Comparison of ENCODE assay signal across 19 cellular contexts in genomic region chr5:121027636-121028035, GRCh38.
A peak's percentile ranks its signal among the peaks of the same experiment; 100 is the strongest.
DNase-seq lines count a peak whose midpoint lies in the region; ATAC-seq and TF ChIP-seq lines count a peak whose summit lies in the region.
"Had no signal": no experiment of that assay in that cellular context is flagged by ENCODE, and none has a peak within 500 bp of the region (broad histone marks: within the 10 kb centered on the region; RNA-seq: fewer than 3 reads in every experiment).

No MANE protein-coding gene starts in this region.

- DNase-seq in DND-41 (no peak), NCI-H69 (lab: John Stamatoyannopoulos, UW) (no peak), GM03348 (ENCODE audit: low spot score) (no peak), NCI-H526 treated with DMSO at 0.1 percent for 48 hours (lab: John Stamatoyannopoulos, UW) (no peak)
- DNase-seq: CD4-positive, alpha-beta memory T cell; DMS79; H7; Karpas-422; MM.1S; NCI-H1105; NCI-H1694; NCI-H524 treated with DMSO at 0.1 percent for 48 hours; Right ventricle myocardium superior had no signal

- H3K27me3 ChIP-seq in DND-41 (ENCODE audit: insufficient read depth, low read length, poor library complexity) = no peaks in the 10 kb centered on the region

- peaks cover 4% of the 10 kb centered on the region; the same call in 1 of the 2 replicates for H3K36me3 ChIP-seq in DND-41 (ENCODE audit: insufficient read depth, low read length)

- H3K9ac ChIP-seq in DND-41 (ENCODE audit: low read depth, low read length) = peak overlapping the region; percentile 80

- H3K4me2 ChIP-seq in DND-41 (ENCODE audit: insufficient read depth, low read length) = peak overlapping the region; percentile 43

- no peak overlapping the region for H3K4me3 ChIP-seq in DND-41 (ENCODE audit: low read depth in 1 of 2, low read length in 2 of 2)
- H3K4me3 ChIP-seq: SK-N-MC had no signal

- peak overlapping the region; percentile 65; the same call in 1 of the 2 replicates for H2AFZ ChIP-seq in DND-41 (ENCODE audit: low read depth, low read length)

- H3K4me1 ChIP-seq in DND-41 (ENCODE audit: insufficient read depth, low read length) = no peaks in the 10 kb centered on the region; the same call in 1 of the 2 replicates

- H3K9me3 ChIP-seq in DND-41 (ENCODE audit: insufficient read depth, low read length, severe bottlenecking) = no peaks in the 10 kb centered on the region

- no peak for TF ChIP-seq CTCF in DND-41 (IDR thresholded peaks at IDR 0.05; ENCODE audit: borderline replicate concordance, extremely low read depth, low read length, poor library complexity, severe bottlenecking)

- peak overlapping the region; percentile 98 for H3K27ac ChIP-seq in DND-41 (ENCODE audit: low read length)
- H3K27ac ChIP-seq: 22Rv1, SK-N-MC had no signal

- H4K20me1 ChIP-seq in DND-41 (ENCODE audit: insufficient read depth, low read length) = no peaks in the 10 kb centered on the region

- no peak for ATAC-seq in DND-41 (ENCODE audit: insufficient read depth, low read depth)
- peak; percentile 58 for ATAC-seq in GM18909 (IDR thresholded peaks at IDR 0.05; ENCODE audit: poor library complexity, unreplicated experiment)
- peak; percentile 72 for ATAC-seq in HG02943 (IDR thresholded peaks at IDR 0.05; ENCODE audit: low read depth, unreplicated experiment)
- ATAC-seq in HG03354 (IDR thresholded peaks at IDR 0.05; ENCODE audit: poor library complexity, severe bottlenecking, unreplicated experiment) = peak; percentile 59
- ATAC-seq in HG02840 (IDR thresholded peaks at IDR 0.05; ENCODE audit: low FRiP score, unreplicated experiment) = no peak

- H3K79me2 ChIP-seq in DND-41 (ENCODE audit: insufficient read depth, low read length) = peaks cover 4% of the 10 kb centered on the region; the same call in 1 of the 2 replicates

Comparison
In these comparisons a context has a peak if more than half of its experiments do, and no peak if none do; other contexts are left out.
1. ATAC-seq: peak in GM18909 (single experiment), HG02943 (single experiment) and HG03354 (single experiment); none in DND-41 (single experiment) and HG02840 (single experiment).